In genomic region chr17:44759096-44759915, GRCh38 we compare ENCODE assay signal across 1 cellular context.
TF ChIP-seq lines count a peak whose summit lies in the region.

No MANE protein-coding gene starts in this region.

TF ChIP-seq in K562, 482 proteins besides CTCF, POLR2A, EP300 and RAD21 (continued from another document):
- TF ChIP-seq HMGXB4 (CRISPR knock-in tag; IDR thresholded peaks at IDR 0.05) = no peak
- peak; percentile 90 for TF ChIP-seq ZNF740 (CRISPR knock-in tag; IDR thresholded peaks at IDR 0.05)
- no peak for TF ChIP-seq ZNF740 (tag; IDR thresholded peaks at IDR 0.05)
- TF ChIP-seq TFAP4 (CRISPR knock-in tag; IDR thresholded peaks at IDR 0.05; ENCODE audit: borderline replicate concordance) = 0 out of 2 replicates have a peak, but pooled peaks have one; percentile 15
- TF ChIP-seq MEF2A (IDR thresholded peaks at IDR 0.05; ENCODE audit: control insufficient read depth, low read depth, low read length) = no peak
